8 cellular contexts compared by ENCODE assay signal in the genomic region with DNA sequence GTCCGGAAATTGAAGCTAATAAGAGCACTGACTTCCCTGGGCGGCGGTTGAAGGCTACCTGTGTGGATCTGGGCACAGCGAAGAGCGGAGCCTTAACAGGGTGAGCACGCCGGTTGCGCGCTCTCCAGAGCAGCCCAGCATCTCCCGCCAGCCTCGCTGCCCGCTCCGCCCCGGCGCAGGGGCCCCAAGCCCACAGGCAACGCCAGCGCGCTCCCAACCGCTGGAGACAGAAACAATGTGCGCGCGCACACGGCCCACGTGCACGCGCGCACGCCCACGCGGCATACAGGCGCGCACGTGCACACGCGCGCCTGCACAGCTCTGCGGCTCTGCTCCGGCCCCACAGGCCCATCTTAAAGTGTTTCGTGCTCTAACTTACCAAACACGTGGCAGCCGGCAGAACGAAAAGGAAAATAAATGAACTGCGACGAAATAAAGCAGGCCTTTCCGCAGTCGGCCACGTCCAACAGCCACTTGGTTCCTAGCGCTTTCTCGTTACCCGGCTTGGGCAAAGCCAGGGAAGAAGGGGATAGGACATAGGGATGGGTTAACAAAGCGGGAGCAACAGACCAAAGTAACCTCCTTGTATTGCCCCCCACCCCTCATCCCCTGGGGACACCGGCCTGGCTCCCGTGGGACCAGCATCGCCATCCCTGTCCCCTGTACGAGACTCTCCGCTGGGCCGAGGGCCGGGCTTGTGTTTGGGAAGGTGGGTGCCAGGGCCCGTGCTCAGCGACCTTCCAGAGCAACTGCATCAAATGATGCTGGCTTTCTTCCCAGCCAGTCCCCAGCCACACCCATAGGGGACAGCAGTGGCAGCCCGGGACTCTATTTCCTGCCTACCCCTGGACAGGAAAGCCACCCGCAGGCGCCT.
DNase-seq lines count a peak whose midpoint lies in the region; ATAC-seq, FAIRE-seq and TF ChIP-seq lines count a peak whose summit lies in the region.

No MANE protein-coding gene starts in this region.

- peak; percentile 53 for ATAC-seq in GM21360 (IDR thresholded peaks at IDR 0.05; ENCODE audit: unreplicated experiment)

- H3K27me3 ChIP-seq in BE2C (no peaks in the 10 kb centered on the region), Peyer's patch (no peaks in the 10 kb centered on the region), skeletal muscle tissue (ENCODE audit: control insufficient read depth in 3 of 3, insufficient read depth in 3 of 3, low read length in 3 of 3) (peaks cover 21 to 38% (median 29%) of the 10 kb centered on the region in 3 donors)

- H3K36me3 ChIP-seq in BE2C (no peaks in the 10 kb centered on the region), Peyer's patch (no peaks in the 10 kb centered on the region), kidney (ENCODE audit: control insufficient read depth in 1 of 2, insufficient read depth in 2 of 2, low read length in 2 of 2) (no peaks in the 10 kb centered on the region), skeletal muscle tissue (ENCODE audit: control insufficient read depth in 3 of 3, insufficient read depth in 3 of 3, low read length in 3 of 3) (no peaks in the 10 kb centered on the region)

- H3K4me3 ChIP-seq in BE2C (ENCODE audit: low read depth, low read length) (peak overlapping the region; percentile 47), Peyer's patch (peak overlapping the region; percentile 34 to 54 (median 42)), kidney (ENCODE audit: low read length in 2 of 2) (peak overlapping the region; percentile 53 to 57), skeletal muscle tissue (ENCODE audit: low read length in 3 of 3) (peak overlapping the region; percentile 62 to 73 (median 65))

- intact Hi-C loops in kidney (cut with DNase I), result no loop called here

- peak overlapping the region in 1 of 4 donors; percentile 26 for H3K27ac ChIP-seq in Peyer's patch
- H3K27ac ChIP-seq in kidney (ENCODE audit: low read depth in 2 of 2, low read length in 2 of 2), result no peak overlapping the region
- no peak overlapping the region for H3K27ac ChIP-seq in skeletal muscle tissue (ENCODE audit: low read depth, low read length)

- peak; percentile 75 for DNase-seq in BE2C
- DNase-seq in Peyer's patch, result peak; percentile 37 to 57 (median 56)
- peak; percentile 75 for DNase-seq in cerebellum (ENCODE audit: low spot score)
- peak; percentile 83 for DNase-seq in kidney
- DNase-seq in GDM1 (lab: John Stamatoyannopoulos, UW), result no peak
- no peak for DNase-seq in HTR-8/SVneo (ENCODE audit: insufficient read length, low spot score)

- H3K9ac ChIP-seq in kidney (ENCODE audit: low read length in 2 of 2) (peak overlapping the region in 1 of 2 donors; percentile 22), skeletal muscle tissue (ENCODE audit: low read depth in 1 of 3, low read length in 3 of 3) (peak overlapping the region in 2 of 3 donors; percentile 21 to 50)

- no peak for TF ChIP-seq POLR2A in Peyer's patch (IDR thresholded peaks at IDR 0.05)

- H3K9me3 ChIP-seq in BE2C (no peaks in the 10 kb centered on the region), Peyer's patch (no peaks in the 10 kb centered on the region), kidney (ENCODE audit: control insufficient read depth in 1 of 2, low read length in 2 of 2) (no peaks in the 10 kb centered on the region), skeletal muscle tissue (ENCODE audit: control insufficient read depth in 3 of 3, low read length in 3 of 3) (no peaks in the 10 kb centered on the region)

- no peak for FAIRE-seq in kidney (lab: Jason Lieb, UNC)
- FAIRE-seq in HTR-8/SVneo (lab: Jason Lieb, UNC), result no peak

- H3K4me1 ChIP-seq in BE2C (no peaks in the 10 kb centered on the region), Peyer's patch (peaks cover 0 to 13% (median 6%) of the 10 kb centered on the region in 4 donors), kidney (ENCODE audit: control insufficient read depth in 1 of 2, insufficient read depth in 1 of 2, low read depth in 1 of 2, low read length in 2 of 2) (peaks cover 0 to 6% of the 10 kb centered on the region in 2 donors), skeletal muscle tissue (ENCODE audit: control insufficient read depth in 3 of 3, insufficient read depth in 3 of 3, low read length in 3 of 3) (peaks cover 8 to 10% (median 10%) of the 10 kb centered on the region in 3 donors)

- TF ChIP-seq CTCF in BE2C (IDR thresholded peaks at IDR 0.05; ENCODE audit: low read depth, low read length) (0 out of 2 replicates have a peak, but pooled peaks have one; percentile 16), Peyer's patch (IDR thresholded peaks at IDR 0.05) (no peak), kidney (IDR thresholded peaks at IDR 0.05; ENCODE audit: borderline replicate concordance, extremely low read depth, insufficient read depth) (no peak)

Comparison
In these comparisons a context has a peak if more than half of its experiments do, and no peak if none do; other contexts are left out.
1. DNase-seq: peak in BE2C (single experiment), Peyer's patch (3 of 3), cerebellum (single experiment) and kidney (single experiment); none in GDM1 (single experiment) and HTR-8/SVneo (single experiment).
2. Peak in every context shown above with its lines, with median percentiles within 50 percentile points of each other: H3K4me3 ChIP-seq.